In genomic region chr6:164826831-164827468, GRCh38 we compare ENCODE assay signal across 19 cellular contexts.
DNase-seq lines count a peak whose midpoint lies in the region; ATAC-seq and TF ChIP-seq lines count a peak whose summit lies in the region.
"Had no signal": no experiment of that assay in that cellular context is flagged by ENCODE, and none has a peak within 500 bp of the region (broad histone marks: within the 10 kb centered on the region; RNA-seq: fewer than 3 reads in every experiment).

No MANE protein-coding gene starts in this region.

- H3K36me3 ChIP-seq in GM23338 (ENCODE audit: insufficient read depth) (no peaks in the 10 kb centered on the region), PC-3 (ENCODE audit: low read depth, low read length) (no peaks in the 10 kb centered on the region)

- no peaks in the 10 kb centered on the region for H3K4me1 Mint-ChIP-seq in GM23338

- no TSS peak for BruUV-seq in PC-3 (replicated peaks; lab: Mats Ljungman, UMichigan)

- H3K27me3 Mint-ChIP-seq in GM23338 (ENCODE audit: insufficient read depth, low read depth, poor library complexity) = peaks cover 4% of the 10 kb centered on the region
- H3K27me3 Mint-ChIP-seq: activated T-cell treated with anti-CD3 and anti-CD28 coated beads, Interleukin-2, amount 50 U/mL, for 24 hours had no signal

- intact Hi-C loops in PC-3 (cut with micrococcal nuclease) = no loop called here

- H3K4me2 ChIP-seq in GM23338 (no peak overlapping the region), PC-3 (ENCODE audit: low read length) (no peak overlapping the region)

- no peaks in the 10 kb centered on the region for H3K9me3 ChIP-seq in PC-3 (ENCODE audit: low read length)
- H3K9me3 ChIP-seq: Caco-2 had no signal

- peak overlapping the region; percentile 56; the same call in 1 of the 2 replicates for H3K27ac Mint-ChIP-seq in GM23338
- H3K27ac Mint-ChIP-seq: activated T-cell treated with anti-CD3 and anti-CD28 coated beads, Interleukin-2, amount 50 U/mL, for 24 hours had no signal

- CTCF ChIA-PET in PC-3 (lab: Charles Lee) = no interaction called here

- H4K20me1 ChIP-seq in GM23338 (replicated peaks; ENCODE audit: insufficient read depth) = no peaks in the 10 kb centered on the region
- no peaks in the 10 kb centered on the region for H4K20me1 ChIP-seq in PC-3 (ENCODE audit: low read length)

- TF ChIP-seq CTCF in GM23338 (conservative IDR thresholded peaks at IDR 0.05; ENCODE audit: low read depth in 2 of 2) = no peak
- no peak for TF ChIP-seq CTCF in PC-3 (conservative IDR thresholded peaks at IDR 0.05; ENCODE audit: low read depth, low read length)

- ATAC-seq in GM23338 (no peak; the same call in 2 of the 3 replicates), PC-3 (no peak), GM18909 (IDR thresholded peaks at IDR 0.05; ENCODE audit: poor library complexity, unreplicated experiment) (no peak)
- ATAC-seq: K562, left lobe of liver had no signal

- H3K9me2 ChIP-seq in GM23338 (ENCODE audit: insufficient read depth) (no peaks in the 10 kb centered on the region), PC-3 (replicated peaks; ENCODE audit: low read length) (no peaks in the 10 kb centered on the region)

- H3K4me3 Mint-ChIP-seq in GM23338 = no peak overlapping the region
- H3K4me3 Mint-ChIP-seq: activated T-cell treated with anti-CD3 and anti-CD28 coated beads, Interleukin-2, amount 50 U/mL, for 24 hours had no signal

- H3K9me3 Mint-ChIP-seq in GM23338 = peaks cover 3% of the 10 kb centered on the region; the same call in 2 of the 3 replicates

- H3K27ac ChIP-seq in GM23338 (ENCODE audit: low read depth) = no peak overlapping the region
- no peak overlapping the region for H3K27ac ChIP-seq in PC-3 (ENCODE audit: low read length)
- H3K27ac ChIP-seq: coronary artery, VCaP had no signal

- DNase-seq in A172 (ENCODE audit: low spot score) (peak; percentile 18), GM23338 (ENCODE audit: low spot score) (no peak), PC-3 (peak; percentile 5), left kidney (ENCODE audit: low read depth, low spot score) (peak; percentile 1), T-helper 2 cell (no peak), NCI-H2196 (lab: John Stamatoyannopoulos, UW; ENCODE audit: unreplicated experiment) (no peak), UCSD-AML1 (lab: John Stamatoyannopoulos, UW; ENCODE audit: unreplicated experiment) (no peak)
- DNase-seq: activated CD4-positive, alpha-beta T cell treated with anti-CD3 and anti-CD28 coated beads, Interleukin-2, amount 50 U/mL, for 4 hours; activated naive CD4-positive, alpha-beta T cell treated with anti-CD3 and anti-CD28 coated beads, Interleukin-2, amount 50 U/mL, for 16 hours; activated T-cell treated with anti-CD3 and anti-CD28 coated beads, Interleukin-2, amount 50 U/mL, for 24 hours; Caco-2; Right ventricle myocardium superior; stimulated activated CD4-positive, alpha-beta T cell treated with anti-CD3 and anti-CD28 coated beads, Interleukin-4, amount 100 ng/mL, for 1 hour; T-helper 1 cell had no signal

- no peaks in the 10 kb centered on the region for H3K79me2 ChIP-seq in GM23338 (replicated peaks; ENCODE audit: insufficient read depth)
- no peaks in the 10 kb centered on the region for H3K79me2 ChIP-seq in PC-3 (ENCODE audit: low read length)

- H3K9ac ChIP-seq in PC-3 (ENCODE audit: low read length) = no peak overlapping the region

- no peaks in the 10 kb centered on the region for H3K36me3 Mint-ChIP-seq in GM23338 (ENCODE audit: low read depth)

- H3F3A ChIP-seq in GM23338 (replicated peaks; ENCODE audit: low read depth) (no peaks in the 10 kb centered on the region), PC-3 (ENCODE audit: low read length, unreplicated experiment) (no peaks in the 10 kb centered on the region)

- H3K4me1 ChIP-seq in GM23338 (ENCODE audit: insufficient read depth) (no peaks in the 10 kb centered on the region), PC-3 (ENCODE audit: insufficient read depth, low read length) (no peaks in the 10 kb centered on the region)
- H3K4me1 ChIP-seq: Caco-2 had no signal

- H3K27me3 ChIP-seq in GM23338 (ENCODE audit: insufficient read depth) (no peaks in the 10 kb centered on the region), PC-3 (ENCODE audit: low read length) (no peaks in the 10 kb centered on the region)

- H2AFZ ChIP-seq in GM23338 (peak overlapping the region; percentile 88), PC-3 (ENCODE audit: low read length) (no peak overlapping the region)

- H3K4me3 ChIP-seq in GM23338 (no peak overlapping the region), PC-3 (ENCODE audit: low read length) (no peak overlapping the region)
- H3K4me3 ChIP-seq: coronary artery, K562 had no signal

- POLR2A ChIA-PET in PC-3 (lab: Charles Lee; ENCODE audit: unreplicated experiment) = no interaction called here

TF ChIP-seq in GM23338, 12 proteins besides CTCF, POLR2A, EP300 and RAD21:
- TF ChIP-seq STAT1 (IDR thresholded peaks at IDR 0.05; ENCODE audit: unreplicated experiment) (no peak), EZH2phosphoT487 (IDR thresholded peaks at IDR 0.05; ENCODE audit: unreplicated experiment) (no peak), ZNF331 (CRISPR knock-in tag; IDR thresholded peaks at IDR 0.05; ENCODE audit: low read depth) (no peak), NANOG (IDR thresholded peaks at IDR 0.05; ENCODE audit: borderline replicate concordance) (no peak), EZH2 (IDR thresholded peaks at IDR 0.05; ENCODE audit: low read depth, unreplicated experiment) (no peak), POLR2AphosphoS5 (IDR thresholded peaks at IDR 0.05; ENCODE audit: low read depth) (no peak), JUNB (IDR thresholded peaks at IDR 0.05; ENCODE audit: unreplicated experiment) (no peak), CREB1 (CRISPR knock-in tag; IDR thresholded peaks at IDR 0.05; ENCODE audit: low read depth) (no peak)
- TF ChIP-seq, protein P1, sequence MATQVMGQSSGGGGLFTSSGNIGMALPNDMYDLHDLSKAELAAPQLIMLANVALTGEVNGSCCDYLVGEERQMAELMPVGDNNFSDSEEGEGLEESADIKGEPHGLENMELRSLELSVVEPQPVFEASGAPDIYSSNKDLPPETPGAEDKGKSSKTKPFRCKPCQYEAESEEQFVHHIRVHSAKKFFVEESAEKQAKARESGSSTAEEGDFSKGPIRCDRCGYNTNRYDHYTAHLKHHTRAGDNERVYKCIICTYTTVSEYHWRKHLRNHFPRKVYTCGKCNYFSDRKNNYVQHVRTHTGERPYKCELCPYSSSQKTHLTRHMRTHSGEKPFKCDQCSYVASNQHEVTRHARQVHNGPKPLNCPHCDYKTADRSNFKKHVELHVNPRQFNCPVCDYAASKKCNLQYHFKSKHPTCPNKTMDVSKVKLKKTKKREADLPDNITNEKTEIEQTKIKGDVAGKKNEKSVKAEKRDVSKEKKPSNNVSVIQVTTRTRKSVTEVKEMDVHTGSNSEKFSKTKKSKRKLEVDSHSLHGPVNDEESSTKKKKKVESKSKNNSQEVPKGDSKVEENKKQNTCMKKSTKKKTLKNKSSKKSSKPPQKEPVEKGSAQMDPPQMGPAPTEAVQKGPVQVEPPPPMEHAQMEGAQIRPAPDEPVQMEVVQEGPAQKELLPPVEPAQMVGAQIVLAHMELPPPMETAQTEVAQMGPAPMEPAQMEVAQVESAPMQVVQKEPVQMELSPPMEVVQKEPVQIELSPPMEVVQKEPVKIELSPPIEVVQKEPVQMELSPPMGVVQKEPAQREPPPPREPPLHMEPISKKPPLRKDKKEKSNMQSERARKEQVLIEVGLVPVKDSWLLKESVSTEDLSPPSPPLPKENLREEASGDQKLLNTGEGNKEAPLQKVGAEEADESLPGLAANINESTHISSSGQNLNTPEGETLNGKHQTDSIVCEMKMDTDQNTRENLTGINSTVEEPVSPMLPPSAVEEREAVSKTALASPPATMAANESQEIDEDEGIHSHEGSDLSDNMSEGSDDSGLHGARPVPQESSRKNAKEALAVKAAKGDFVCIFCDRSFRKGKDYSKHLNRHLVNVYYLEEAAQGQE (IDR thresholded peaks at IDR 0.05; ENCODE audit: unreplicated experiment) = no peak
- TF ChIP-seq, protein P2, sequence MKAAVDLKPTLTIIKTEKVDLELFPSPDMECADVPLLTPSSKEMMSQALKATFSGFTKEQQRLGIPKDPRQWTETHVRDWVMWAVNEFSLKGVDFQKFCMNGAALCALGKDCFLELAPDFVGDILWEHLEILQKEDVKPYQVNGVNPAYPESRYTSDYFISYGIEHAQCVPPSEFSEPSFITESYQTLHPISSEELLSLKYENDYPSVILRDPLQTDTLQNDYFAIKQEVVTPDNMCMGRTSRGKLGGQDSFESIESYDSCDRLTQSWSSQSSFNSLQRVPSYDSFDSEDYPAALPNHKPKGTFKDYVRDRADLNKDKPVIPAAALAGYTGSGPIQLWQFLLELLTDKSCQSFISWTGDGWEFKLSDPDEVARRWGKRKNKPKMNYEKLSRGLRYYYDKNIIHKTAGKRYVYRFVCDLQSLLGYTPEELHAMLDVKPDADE (IDR thresholded peaks at IDR 0.05) = no peak

Comparison
In these comparisons a context has a peak if more than half of its experiments do, and no peak if none do; other contexts are left out.
1. DNase-seq: peak in A172 (single experiment), PC-3 (single experiment) and left kidney (single experiment); none in GM23338 (single experiment), T-helper 2 cell (0 of 5), NCI-H2196 (single experiment) and UCSD-AML1 (single experiment).